In the genomic region with DNA sequence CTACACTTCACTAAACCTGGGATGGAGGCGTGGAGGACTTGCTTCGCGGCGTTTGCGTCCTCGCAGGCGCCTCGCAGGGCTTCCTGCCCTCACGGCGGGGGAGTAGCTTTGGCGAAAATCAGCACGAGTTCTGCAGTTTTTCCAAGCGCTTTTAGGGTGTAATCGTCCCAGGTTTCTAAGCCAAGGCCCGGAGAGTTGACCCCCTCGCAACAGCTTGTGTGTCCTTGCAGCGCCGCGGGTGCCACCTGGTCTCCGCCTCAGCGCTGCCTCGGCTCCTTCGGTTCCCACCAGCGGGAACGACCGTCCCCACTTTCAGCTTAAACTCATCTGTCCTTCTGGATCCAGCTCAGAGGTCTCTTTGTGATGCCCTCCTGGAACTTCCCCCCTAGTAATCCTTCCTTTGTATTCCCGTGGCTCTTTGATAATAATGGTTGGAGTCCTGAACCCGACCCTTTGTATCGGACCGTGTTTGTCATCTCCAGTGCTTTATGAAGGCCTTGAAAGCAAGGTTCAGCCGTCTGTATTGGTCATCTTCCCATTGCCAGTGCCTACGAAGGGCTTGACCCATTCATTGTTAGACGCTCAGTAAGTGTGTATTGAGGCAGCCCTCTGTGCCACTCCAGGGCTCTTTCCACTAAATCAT, we compare ENCODE assay signal across 8 cellular contexts. TPM values are rescaled to one million over a fixed set of nuclear protein-coding genes. Genes with fewer than 3 reads are reported as not detected.
DNase-seq lines count a peak whose midpoint lies in the region; ATAC-seq and TF ChIP-seq lines count a peak whose summit lies in the region.

No MANE protein-coding gene starts in this region.

- peaks cover 16% of the 10 kb centered on the region for H3K4me1 ChIP-seq in cardiac muscle cell (ENCODE audit: low read depth)

- H3K27me3 Mint-ChIP-seq in Calu3 (ENCODE audit: unreplicated experiment) = no peaks in the 10 kb centered on the region
- no peaks in the 10 kb centered on the region for H3K27me3 Mint-ChIP-seq in activated naive CD4-positive, alpha-beta T cell treated with anti-CD3 and anti-CD28 coated beads, Interleukin-2, amount 50 U/mL, for 24 hours

- H3K36me3 Mint-ChIP-seq in Calu3 (ENCODE audit: insufficient read depth, unreplicated experiment) = peaks cover 55% of the 10 kb centered on the region
- peaks cover 10% of the 10 kb centered on the region for H3K36me3 Mint-ChIP-seq in activated naive CD4-positive, alpha-beta T cell treated with anti-CD3 and anti-CD28 coated beads, Interleukin-2, amount 50 U/mL, for 24 hours

- H3K36me3 ChIP-seq in cardiac muscle cell = peaks cover 9% of the 10 kb centered on the region

- BruUV-seq in Calu3 (replicated peaks; lab: Mats Ljungman, UMichigan) = no TSS peak

- TF ChIP-seq CTCF in Calu3 (IDR thresholded peaks at IDR 0.05; ENCODE audit: unreplicated experiment) (no peak), cardiac muscle cell (IDR thresholded peaks at IDR 0.05; ENCODE audit: low read depth, low read length) (peak; percentile 3), retinal pigment epithelial cell (conservative IDR thresholded peaks at IDR 0.05; ENCODE audit: low read depth, low read length) (no peak)

- no peaks in the 10 kb centered on the region for H3K9me3 Mint-ChIP-seq in Calu3 (ENCODE audit: low read depth, unreplicated experiment)
- no peaks in the 10 kb centered on the region for H3K9me3 Mint-ChIP-seq in activated naive CD4-positive, alpha-beta T cell treated with anti-CD3 and anti-CD28 coated beads, Interleukin-2, amount 50 U/mL, for 24 hours

- peak overlapping the region; percentile 99 for H3K27ac ChIP-seq in cardiac muscle cell

- H3K4me3 Mint-ChIP-seq in Calu3 (ENCODE audit: low read depth, unreplicated experiment) = peak overlapping the region; percentile 74
- H3K4me3 Mint-ChIP-seq in activated naive CD4-positive, alpha-beta T cell treated with anti-CD3 and anti-CD28 coated beads, Interleukin-2, amount 50 U/mL, for 24 hours = peak overlapping the region; percentile 89

- peak overlapping the region; percentile 87 for H3K27ac Mint-ChIP-seq in Calu3 (ENCODE audit: unreplicated experiment)
- peak overlapping the region; percentile 95 for H3K27ac Mint-ChIP-seq in activated naive CD4-positive, alpha-beta T cell treated with anti-CD3 and anti-CD28 coated beads, Interleukin-2, amount 50 U/mL, for 24 hours

- peaks cover 25% of the 10 kb centered on the region for H3K4me1 Mint-ChIP-seq in Calu3 (ENCODE audit: low read depth, unreplicated experiment)
- H3K4me1 Mint-ChIP-seq in activated naive CD4-positive, alpha-beta T cell treated with anti-CD3 and anti-CD28 coated beads, Interleukin-2, amount 50 U/mL, for 24 hours = peaks cover 34% of the 10 kb centered on the region

- no peaks in the 10 kb centered on the region for H3K27me3 ChIP-seq in cardiac muscle cell

- ATAC-seq in GM21381 (IDR thresholded peaks at IDR 0.05; ENCODE audit: unreplicated experiment) = peak; percentile 15

- CTCF ChIA-PET in Calu3 (lab: Charles Lee) = interaction anchor here (0.6 to 16.4 kb wide), 27 partner anchors 8 to 866 kb away, joined by 3 to 217 read pairs (median 5); a partner anchor contains a TSS

- intact Hi-C loops in Calu3 (cut with micrococcal nuclease; ENCODE audit: unreplicated experiment) = loop anchor here (1.0 kb wide), 4 partner anchors 16 to 79 kb away; no protein-coding TSS in a partner anchor

- H3K4me3 ChIP-seq in cardiac muscle cell = peak overlapping the region; percentile 95
- H3K4me3 ChIP-seq in retinal pigment epithelial cell (ENCODE audit: low read length) = peak overlapping the region; percentile 97

- no peaks in the 10 kb centered on the region for H3K9me3 ChIP-seq in cardiac muscle cell (ENCODE audit: low read depth)

- no peak for DNase-seq in Calu3
- peak; percentile 12 for DNase-seq in LoVo (ENCODE audit: low spot score)
- no peak for DNase-seq in cardiac muscle cell (ENCODE audit: low read depth in 1 of 2, low spot score in 1 of 2)
- peak; percentile 23 for DNase-seq in retinal pigment epithelial cell (ENCODE audit: low read depth)
- DNase-seq in activated CD4-positive, CD25-positive, alpha-beta regulatory T cell (lab: John Stamatoyannopoulos, UW) = no peak
- no peak for DNase-seq in CD1c-positive myeloid dendritic cell (ENCODE audit: extremely low spot score)

RNA-seq across cellular contexts. Expression of a gene that starts 0.8 kb away (rescaled TPM):
- total RNA-seq in Calu3 (2022) = 755 and 768 TPM in 2 replicates
- total RNA-seq in cardiac muscle cell = 159 and 195 TPM in 2 replicates
- 192 and 244 TPM in 2 replicates for polyA plus RNA-seq in cardiac muscle cell

RNA-seq across cellular contexts. Expression of a gene that starts 16.5 kb away (rescaled TPM):
- not detected in 2 replicates for total RNA-seq in Calu3 (2022)
- total RNA-seq in cardiac muscle cell = 0.25 TPM in 1 of 2 replicates, not detected in the other
- 0.29 TPM in 1 of 2 replicates, not detected in the other for polyA plus RNA-seq in cardiac muscle cell

RNA-seq across cellular contexts. Expression of a gene that starts 55.1 kb away (rescaled TPM):
- 2.0 and 2.4 TPM in 2 replicates for total RNA-seq in Calu3 (2022)
- total RNA-seq in cardiac muscle cell = not detected in 2 replicates
- polyA plus RNA-seq in cardiac muscle cell = not detected in 2 replicates

Comparison
In these comparisons a context has a peak if more than half of its experiments do, and no peak if none do; other contexts are left out.
1. DNase-seq: peak in LoVo (single experiment) and retinal pigment epithelial cell (single experiment); none in Calu3 (single experiment), cardiac muscle cell (0 of 2), activated CD4-positive, CD25-positive, alpha-beta regulatory T cell (0 of 4) and CD1c-positive myeloid dendritic cell (single experiment).